Comparison of ENCODE assay signal across 9 cellular contexts in the genomic region with DNA sequence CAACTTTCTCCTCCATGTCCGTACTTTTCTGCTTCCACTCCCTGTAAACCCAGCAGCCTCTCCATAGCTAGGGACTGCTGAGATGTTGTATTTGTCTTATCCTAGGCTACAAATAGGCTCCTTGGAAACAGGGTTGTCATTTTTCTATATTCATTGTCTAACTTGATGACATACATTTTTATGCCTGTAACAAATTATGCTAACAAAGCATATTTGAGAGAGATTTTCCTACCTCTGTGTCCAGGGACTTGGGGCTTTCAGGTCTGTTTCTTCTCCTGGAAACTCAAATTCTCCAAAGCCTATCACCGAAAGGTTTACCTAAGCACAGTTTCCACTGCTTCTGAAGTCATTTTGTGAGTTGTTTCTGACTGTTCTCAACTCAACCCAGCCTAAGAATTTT.
"Had no signal": no experiment of that assay in that cellular context is flagged by ENCODE, and none has a peak within 500 bp of the region (broad histone marks: within the 10 kb centered on the region; RNA-seq: fewer than 3 reads in every experiment).

No MANE protein-coding gene starts in this region.

- H3K4me1 ChIP-seq: HAP-1 had no signal

- H3K4me3 Mint-ChIP-seq: GM23338, HFFc6, IgD-negative memory B cell had no signal

- DNase-seq: HFFc6, KG1 had no signal

- H3K9me3 ChIP-seq: HAP-1 had no signal

- H3K4me1 Mint-ChIP-seq: GM23338 had no signal

- H3K27ac Mint-ChIP-seq: GM23338, HFFc6, IgD-negative memory B cell had no signal

- H2AFZ ChIP-seq: GM23338 had no signal

- ATAC-seq: GM23338, HCT116 had no signal

- FAIRE-seq: H1, H54 had no signal

- H3K9me3 Mint-ChIP-seq: GM23338, HFFc6, IgD-negative memory B cell had no signal

- H3K36me3 ChIP-seq: HAP-1 had no signal

- H3K4me2 ChIP-seq: GM23338 had no signal

- H3K27ac ChIP-seq: HL-60 had no signal

- H3K4me3 ChIP-seq: GM23338, HAP-1 had no signal
